In genomic region chr2:235793163-235793752, GRCh38 we compare ENCODE assay signal across 10 cellular contexts.
DNase-seq lines count a peak whose midpoint lies in the region; ATAC-seq, FAIRE-seq and TF ChIP-seq lines count a peak whose summit lies in the region.
"Had no signal": no experiment of that assay in that cellular context is flagged by ENCODE, and none has a peak within 500 bp of the region (broad histone marks: within the 10 kb centered on the region; RNA-seq: fewer than 3 reads in every experiment).

No MANE protein-coding gene starts in this region.

- H3K4me2 ChIP-seq in neural cell (ENCODE audit: low read length) = no peak overlapping the region

- H3K4me3 ChIP-seq in LNCaP clone FGC (ENCODE audit: low read depth, low read length) (no peak overlapping the region), neural cell (ENCODE audit: low read length) (no peak overlapping the region)

- H4K20me1 ChIP-seq in neural cell (ENCODE audit: insufficient read depth) = no peaks in the 10 kb centered on the region

- ATAC-seq in HG03469 (IDR thresholded peaks at IDR 0.05; ENCODE audit: unreplicated experiment) = no peak
- no peak for ATAC-seq in stimulated activated naive CD8-positive, alpha-beta T cell treated with anti-CD3 and anti-CD28 coated beads, Interleukin-15, Interleukin-2, amounts not matched to agents 100 U/mL and 50 U/mL, for 24 hours

- no peaks in the 10 kb centered on the region for H3F3A ChIP-seq in neural cell (ENCODE audit: insufficient read depth, low read length, poor library complexity, severe bottlenecking)

- no peak for TF ChIP-seq EP300 in neural cell (conservative IDR thresholded peaks at IDR 0.05; ENCODE audit: poor library complexity, severe bottlenecking)

- FAIRE-seq in GM12892 (lab: Jason Lieb, UNC) = no peak

- DNase-seq in GM04503 (ENCODE audit: low read depth) = peak; percentile 2
- no peak for DNase-seq in LNCaP clone FGC (ENCODE audit: low read depth)
- DNase-seq in dermis microvascular lymphatic vessel endothelial cell (ENCODE audit: low read depth in 2 of 2) = peak; percentile 7 to 28
- no peak for DNase-seq in GM12892 (ENCODE audit: insufficient read length)
- DNase-seq in stimulated activated naive CD8-positive, alpha-beta T cell treated with anti-CD3 and anti-CD28 coated beads, Interleukin-15, Interleukin-2, amounts not matched to agents 100 U/mL and 50 U/mL, for 24 hours = no peak
- no peak for DNase-seq in activated CD4-positive, alpha-beta T cell treated with anti-CD3 and anti-CD28 coated beads, Interleukin-2, amount 50 U/mL, for 1 hour
- DNase-seq: activated effector memory CD4-positive, alpha-beta T cell treated with anti-CD3 and anti-CD28 coated beads, Interleukin-2, amount 50 U/mL, for 16 hours; NCI-H1436 treated with DMSO at 0.1 percent for 48 hours had no signal

- H3K79me2 ChIP-seq in neural cell (replicated peaks; ENCODE audit: insufficient read depth, low read length) = no peaks in the 10 kb centered on the region

- H3K9me3 ChIP-seq in neural cell (ENCODE audit: low read length) = no peaks in the 10 kb centered on the region

- no peak overlapping the region for H3K9ac ChIP-seq in neural cell (ENCODE audit: low read length)

- peak; percentile 66 for TF ChIP-seq RAD21 in neural cell (conservative IDR thresholded peaks at IDR 0.05)

- no peaks in the 10 kb centered on the region for H3K9me2 ChIP-seq in neural cell (ENCODE audit: insufficient read depth, low read length)

- TF ChIP-seq CTCF in LNCaP clone FGC (IDR thresholded peaks at IDR 0.05; ENCODE audit: control insufficient read depth, extremely low read depth, insufficient read depth) = peak; percentile 44
- peak; percentile 60 for TF ChIP-seq CTCF in neural cell (IDR thresholded peaks at IDR 0.05; ENCODE audit: poor library complexity, severe bottlenecking)

- H3K27me3 ChIP-seq in neural cell (ENCODE audit: insufficient read depth, low read depth, low read length) = no peaks in the 10 kb centered on the region

- H2AFZ ChIP-seq in neural cell (ENCODE audit: low read depth, low read length) = no peak overlapping the region

- no peaks in the 10 kb centered on the region for H3K36me3 ChIP-seq in neural cell (ENCODE audit: insufficient read depth, low read length)

- TF ChIP-seq POLR2A in GM12892 (IDR thresholded peaks at IDR 0.05; ENCODE audit: low read depth, low read length) = no peak

- no peak overlapping the region for H3K27ac ChIP-seq in neural cell (ENCODE audit: low read length)

TF ChIP-seq in neural cell, 6 proteins besides CTCF, POLR2A, EP300 and RAD21:
- peak; percentile 69 for TF ChIP-seq SMC3 (conservative IDR thresholded peaks at IDR 0.05; ENCODE audit: poor library complexity)
- TF ChIP-seq REST (IDR thresholded peaks at IDR 0.05; ENCODE audit: borderline replicate concordance) = no peak
TF ChIP-seq in neural cell: peak in this region for 1.

Comparison
In these comparisons a context has a peak if more than half of its experiments do, and no peak if none do; other contexts are left out.
1. DNase-seq: peak in GM04503 (single experiment) and dermis microvascular lymphatic vessel endothelial cell (2 of 2); none in LNCaP clone FGC (single experiment), GM12892 (single experiment), stimulated activated naive CD8-positive, alpha-beta T cell treated with anti-CD3 and anti-CD28 coated beads, Interleukin-15, Interleukin-2, amounts not matched to agents 100 U/mL and 50 U/mL, for 24 hours (single experiment) and activated CD4-positive, alpha-beta T cell treated with anti-CD3 and anti-CD28 coated beads, Interleukin-2, amount 50 U/mL, for 1 hour (single experiment).